ENCODE assay signal across 1 cellular context in the genomic region with DNA sequence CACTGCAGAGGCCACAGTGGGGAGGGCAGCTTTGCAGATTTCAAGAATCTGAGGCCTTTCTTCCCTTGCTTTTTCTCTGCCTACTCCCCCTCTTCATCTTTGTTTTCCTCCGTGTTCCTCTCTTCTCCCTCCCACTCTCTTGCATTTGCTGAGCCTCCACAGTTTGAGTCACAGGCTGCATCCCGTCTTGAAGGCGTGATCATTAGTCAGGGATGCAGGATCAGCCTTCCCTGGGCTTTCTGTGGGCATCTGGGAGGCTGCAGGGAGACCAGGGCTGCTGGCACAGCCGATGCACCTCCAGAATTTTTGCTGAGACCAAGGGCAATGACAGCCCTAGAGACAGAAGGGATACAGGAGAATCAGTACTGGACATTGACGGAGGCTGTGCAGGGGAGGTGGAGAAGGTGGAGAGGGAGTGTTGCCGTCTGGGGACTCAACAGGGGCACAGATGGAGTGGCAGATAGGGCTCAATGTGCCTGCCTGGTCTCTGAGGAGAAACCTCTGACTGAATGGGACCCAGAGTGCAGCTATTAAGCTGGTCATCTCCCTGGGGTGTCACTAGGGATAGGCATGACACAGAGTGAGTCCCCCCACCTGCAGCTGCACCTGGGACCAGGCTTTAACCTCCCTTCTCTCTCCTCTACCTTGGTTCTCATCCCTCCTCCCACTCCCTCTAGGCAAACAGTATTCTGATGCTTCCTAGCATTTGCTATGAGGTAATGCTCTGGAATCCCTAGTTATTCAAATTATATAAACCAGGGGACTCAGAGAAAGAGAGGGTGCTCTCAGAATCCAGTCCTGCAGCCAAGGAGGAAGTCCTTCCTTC.
TF ChIP-seq lines count a peak whose summit lies in the region.

No MANE protein-coding gene starts in this region.

TF ChIP-seq in GM23338, 12 proteins besides CTCF, POLR2A, EP300 and RAD21 (continued from another document):
- TF ChIP-seq, protein P1, sequence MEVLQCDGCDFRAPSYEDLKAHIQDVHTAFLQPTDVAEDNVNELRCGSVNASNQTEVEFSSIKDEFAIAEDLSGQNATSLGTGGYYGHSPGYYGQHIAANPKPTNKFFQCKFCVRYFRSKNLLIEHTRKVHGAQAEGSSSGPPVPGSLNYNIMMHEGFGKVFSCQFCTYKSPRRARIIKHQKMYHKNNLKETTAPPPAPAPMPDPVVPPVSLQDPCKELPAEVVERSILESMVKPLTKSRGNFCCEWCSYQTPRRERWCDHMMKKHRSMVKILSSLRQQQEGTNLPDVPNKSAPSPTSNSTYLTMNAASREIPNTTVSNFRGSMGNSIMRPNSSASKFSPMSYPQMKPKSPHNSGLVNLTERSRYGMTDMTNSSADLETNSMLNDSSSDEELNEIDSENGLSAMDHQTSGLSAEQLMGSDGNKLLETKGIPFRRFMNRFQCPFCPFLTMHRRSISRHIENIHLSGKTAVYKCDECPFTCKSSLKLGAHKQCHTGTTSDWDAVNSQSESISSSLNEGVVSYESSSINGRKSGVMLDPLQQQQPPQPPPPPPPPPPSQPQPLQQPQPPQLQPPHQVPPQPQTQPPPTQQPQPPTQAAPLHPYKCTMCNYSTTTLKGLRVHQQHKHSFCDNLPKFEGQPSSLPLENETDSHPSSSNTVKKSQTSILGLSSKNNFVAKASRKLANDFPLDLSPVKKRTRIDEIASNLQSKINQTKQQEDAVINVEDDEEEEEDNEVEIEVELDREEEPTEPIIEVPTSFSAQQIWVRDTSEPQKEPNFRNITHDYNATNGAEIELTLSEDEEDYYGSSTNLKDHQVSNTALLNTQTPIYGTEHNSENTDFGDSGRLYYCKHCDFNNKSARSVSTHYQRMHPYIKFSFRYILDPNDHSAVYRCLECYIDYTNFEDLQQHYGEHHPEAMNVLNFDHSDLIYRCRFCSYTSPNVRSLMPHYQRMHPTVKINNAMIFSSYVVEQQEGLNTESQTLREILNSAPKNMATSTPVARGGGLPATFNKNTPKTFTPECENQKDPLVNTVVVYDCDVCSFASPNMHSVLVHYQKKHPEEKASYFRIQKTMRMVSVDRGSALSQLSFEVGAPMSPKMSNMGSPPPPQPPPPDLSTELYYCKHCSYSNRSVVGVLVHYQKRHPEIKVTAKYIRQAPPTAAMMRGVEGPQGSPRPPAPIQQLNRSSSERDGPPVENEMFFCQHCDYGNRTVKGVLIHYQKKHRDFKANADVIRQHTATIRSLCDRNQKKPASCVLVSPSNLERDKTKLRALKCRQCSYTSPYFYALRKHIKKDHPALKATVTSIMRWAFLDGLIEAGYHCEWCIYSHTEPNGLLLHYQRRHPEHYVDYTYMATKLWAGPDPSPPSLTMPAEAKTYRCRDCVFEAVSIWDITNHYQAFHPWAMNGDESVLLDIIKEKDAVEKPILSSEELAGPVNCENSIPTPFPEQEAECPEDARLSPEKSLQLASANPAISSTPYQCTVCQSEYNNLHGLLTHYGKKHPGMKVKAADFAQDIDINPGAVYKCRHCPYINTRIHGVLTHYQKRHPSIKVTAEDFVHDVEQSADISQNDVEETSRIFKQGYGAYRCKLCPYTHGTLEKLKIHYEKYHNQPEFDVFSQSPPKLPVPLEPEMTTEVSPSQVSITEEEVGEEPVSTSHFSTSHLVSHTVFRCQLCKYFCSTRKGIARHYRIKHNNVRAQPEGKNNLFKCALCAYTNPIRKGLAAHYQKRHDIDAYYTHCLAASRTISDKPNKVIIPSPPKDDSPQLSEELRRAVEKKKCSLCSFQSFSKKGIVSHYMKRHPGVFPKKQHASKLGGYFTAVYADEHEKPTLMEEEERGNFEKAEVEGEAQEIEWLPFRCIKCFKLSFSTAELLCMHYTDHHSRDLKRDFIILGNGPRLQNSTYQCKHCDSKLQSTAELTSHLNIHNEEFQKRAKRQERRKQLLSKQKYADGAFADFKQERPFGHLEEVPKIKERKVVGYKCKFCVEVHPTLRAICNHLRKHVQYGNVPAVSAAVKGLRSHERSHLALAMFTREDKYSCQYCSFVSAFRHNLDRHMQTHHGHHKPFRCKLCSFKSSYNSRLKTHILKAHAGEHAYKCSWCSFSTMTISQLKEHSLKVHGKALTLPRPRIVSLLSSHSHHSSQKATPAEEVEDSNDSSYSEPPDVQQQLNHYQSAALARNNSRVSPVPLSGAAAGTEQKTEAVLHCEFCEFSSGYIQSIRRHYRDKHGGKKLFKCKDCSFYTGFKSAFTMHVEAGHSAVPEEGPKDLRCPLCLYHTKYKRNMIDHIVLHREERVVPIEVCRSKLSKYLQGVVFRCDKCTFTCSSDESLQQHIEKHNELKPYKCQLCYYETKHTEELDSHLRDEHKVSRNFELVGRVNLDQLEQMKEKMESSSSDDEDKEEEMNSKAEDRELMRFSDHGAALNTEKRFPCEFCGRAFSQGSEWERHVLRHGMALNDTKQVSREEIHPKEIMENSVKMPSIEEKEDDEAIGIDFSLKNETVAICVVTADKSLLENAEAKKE (CRISPR knock-in tag; IDR thresholded peaks at IDR 0.05) = no peak
- no peak for TF ChIP-seq EZH2 (IDR thresholded peaks at IDR 0.05; ENCODE audit: low read depth, unreplicated experiment)
TF ChIP-seq in GM23338: peak in this region for 0.
